14 cellular contexts compared by ENCODE assay signal in the genomic region with DNA sequence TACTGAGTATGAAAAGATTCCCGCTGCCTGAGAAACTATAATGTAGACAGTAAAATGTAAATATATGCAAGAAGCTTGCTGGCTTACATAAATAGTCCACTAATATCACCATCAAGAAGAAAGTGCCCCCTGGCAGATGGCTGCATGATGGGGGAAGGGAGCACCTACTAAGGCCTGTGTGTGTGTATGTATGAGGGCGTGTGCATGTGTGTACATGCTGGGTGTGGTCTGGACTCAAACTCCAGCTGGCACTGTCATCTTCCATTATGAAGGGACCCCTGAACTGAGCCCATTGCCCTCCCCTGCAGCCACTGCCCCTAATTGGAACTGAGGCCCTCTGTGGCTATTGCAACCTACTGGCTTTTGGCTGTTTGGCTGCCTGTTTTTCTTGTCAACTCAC.
"Had no signal": no experiment of that assay in that cellular context is flagged by ENCODE, and none has a peak within 500 bp of the region (broad histone marks: within the 10 kb centered on the region; RNA-seq: fewer than 3 reads in every experiment).

No MANE protein-coding gene starts in this region.

- H3K27ac ChIP-seq: gastrocnemius medialis, left lung, psoas muscle, sigmoid colon had no signal

- H3K4me3 ChIP-seq: gastrocnemius medialis, left lung, psoas muscle, sigmoid colon had no signal

- H3K4me1 ChIP-seq: left lung had no signal

- H3K27ac Mint-ChIP-seq: activated T-helper 17 cell treated with anti-CD3 and anti-CD28 coated beads, Interleukin-2, amount 50 U/mL, for 72 hours; natural killer cell had no signal

- H3K9me3 Mint-ChIP-seq: activated T-helper 17 cell treated with anti-CD3 and anti-CD28 coated beads, Interleukin-2, amount 50 U/mL, for 72 hours; natural killer cell had no signal

- H3K27me3 Mint-ChIP-seq: activated T-helper 17 cell treated with anti-CD3 and anti-CD28 coated beads, Interleukin-2, amount 50 U/mL, for 72 hours had no signal

- H3K27me3 ChIP-seq: gastrocnemius medialis, left lung, sigmoid colon had no signal

- H3K36me3 ChIP-seq: gastrocnemius medialis had no signal

- DNase-seq: activated CD4-positive, alpha-beta T cell treated with anti-CD3 and anti-CD28 coated beads for 1 hour; activated CD4-positive, alpha-beta T cell treated with anti-CD3 and anti-CD28 coated beads, Interleukin-2, amount 50 U/mL, for 4 hours; activated naive CD4-positive, alpha-beta T cell treated with Interleukin-2 at 50 U/mL for 16 hours; activated T-cell treated with anti-CD3 and anti-CD28 coated beads for 4 hours; anterior cingulate cortex; gastrocnemius medialis; left lung; mesenchymal stem cell; natural killer cell; psoas muscle; sigmoid colon; stimulated activated CD4-positive, alpha-beta T cell treated with anti-CD3 and anti-CD28 coated beads, Interleukin-1b, Interleukin-23, amount 100 ng/mL, for 48 hours; T-helper 1 cell had no signal

- H3K9me3 ChIP-seq: gastrocnemius medialis, left lung, psoas muscle, sigmoid colon had no signal

- ATAC-seq: activated T-helper 17 cell treated with anti-CD3 and anti-CD28 coated beads, Interleukin-2, amount 50 U/mL, for 72 hours; gastrocnemius medialis; left lung; natural killer cell; psoas muscle had no signal

- H3K4me3 Mint-ChIP-seq: activated T-helper 17 cell treated with anti-CD3 and anti-CD28 coated beads, Interleukin-2, amount 50 U/mL, for 72 hours; natural killer cell had no signal

- H3K36me3 Mint-ChIP-seq: natural killer cell had no signal

- H3K4me1 Mint-ChIP-seq: activated T-helper 17 cell treated with anti-CD3 and anti-CD28 coated beads, Interleukin-2, amount 50 U/mL, for 72 hours; natural killer cell had no signal
